ENCODE assay signal across 1 cellular context in the genomic region with DNA sequence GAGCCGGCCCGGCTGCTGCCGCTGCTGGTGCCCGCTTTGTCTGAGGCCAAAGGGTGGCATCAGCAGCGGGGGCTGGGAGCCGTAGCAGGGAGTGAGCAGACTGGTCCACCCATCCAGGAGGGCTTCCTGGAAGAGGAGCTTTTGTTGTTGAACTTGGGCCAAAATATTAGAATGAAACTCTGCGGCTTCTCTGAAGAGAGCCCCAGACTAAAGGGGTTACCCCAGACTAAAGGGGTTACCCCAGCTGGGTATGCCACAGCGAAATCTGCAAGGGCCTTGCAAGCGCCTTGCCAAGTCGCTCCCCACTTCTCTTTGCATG.
TF ChIP-seq lines count a peak whose summit lies in the region.

No MANE protein-coding gene starts in this region.

TF ChIP-seq in GM23338, 12 proteins besides CTCF, POLR2A, EP300 and RAD21 (continued from another document):
- TF ChIP-seq, protein P1, sequence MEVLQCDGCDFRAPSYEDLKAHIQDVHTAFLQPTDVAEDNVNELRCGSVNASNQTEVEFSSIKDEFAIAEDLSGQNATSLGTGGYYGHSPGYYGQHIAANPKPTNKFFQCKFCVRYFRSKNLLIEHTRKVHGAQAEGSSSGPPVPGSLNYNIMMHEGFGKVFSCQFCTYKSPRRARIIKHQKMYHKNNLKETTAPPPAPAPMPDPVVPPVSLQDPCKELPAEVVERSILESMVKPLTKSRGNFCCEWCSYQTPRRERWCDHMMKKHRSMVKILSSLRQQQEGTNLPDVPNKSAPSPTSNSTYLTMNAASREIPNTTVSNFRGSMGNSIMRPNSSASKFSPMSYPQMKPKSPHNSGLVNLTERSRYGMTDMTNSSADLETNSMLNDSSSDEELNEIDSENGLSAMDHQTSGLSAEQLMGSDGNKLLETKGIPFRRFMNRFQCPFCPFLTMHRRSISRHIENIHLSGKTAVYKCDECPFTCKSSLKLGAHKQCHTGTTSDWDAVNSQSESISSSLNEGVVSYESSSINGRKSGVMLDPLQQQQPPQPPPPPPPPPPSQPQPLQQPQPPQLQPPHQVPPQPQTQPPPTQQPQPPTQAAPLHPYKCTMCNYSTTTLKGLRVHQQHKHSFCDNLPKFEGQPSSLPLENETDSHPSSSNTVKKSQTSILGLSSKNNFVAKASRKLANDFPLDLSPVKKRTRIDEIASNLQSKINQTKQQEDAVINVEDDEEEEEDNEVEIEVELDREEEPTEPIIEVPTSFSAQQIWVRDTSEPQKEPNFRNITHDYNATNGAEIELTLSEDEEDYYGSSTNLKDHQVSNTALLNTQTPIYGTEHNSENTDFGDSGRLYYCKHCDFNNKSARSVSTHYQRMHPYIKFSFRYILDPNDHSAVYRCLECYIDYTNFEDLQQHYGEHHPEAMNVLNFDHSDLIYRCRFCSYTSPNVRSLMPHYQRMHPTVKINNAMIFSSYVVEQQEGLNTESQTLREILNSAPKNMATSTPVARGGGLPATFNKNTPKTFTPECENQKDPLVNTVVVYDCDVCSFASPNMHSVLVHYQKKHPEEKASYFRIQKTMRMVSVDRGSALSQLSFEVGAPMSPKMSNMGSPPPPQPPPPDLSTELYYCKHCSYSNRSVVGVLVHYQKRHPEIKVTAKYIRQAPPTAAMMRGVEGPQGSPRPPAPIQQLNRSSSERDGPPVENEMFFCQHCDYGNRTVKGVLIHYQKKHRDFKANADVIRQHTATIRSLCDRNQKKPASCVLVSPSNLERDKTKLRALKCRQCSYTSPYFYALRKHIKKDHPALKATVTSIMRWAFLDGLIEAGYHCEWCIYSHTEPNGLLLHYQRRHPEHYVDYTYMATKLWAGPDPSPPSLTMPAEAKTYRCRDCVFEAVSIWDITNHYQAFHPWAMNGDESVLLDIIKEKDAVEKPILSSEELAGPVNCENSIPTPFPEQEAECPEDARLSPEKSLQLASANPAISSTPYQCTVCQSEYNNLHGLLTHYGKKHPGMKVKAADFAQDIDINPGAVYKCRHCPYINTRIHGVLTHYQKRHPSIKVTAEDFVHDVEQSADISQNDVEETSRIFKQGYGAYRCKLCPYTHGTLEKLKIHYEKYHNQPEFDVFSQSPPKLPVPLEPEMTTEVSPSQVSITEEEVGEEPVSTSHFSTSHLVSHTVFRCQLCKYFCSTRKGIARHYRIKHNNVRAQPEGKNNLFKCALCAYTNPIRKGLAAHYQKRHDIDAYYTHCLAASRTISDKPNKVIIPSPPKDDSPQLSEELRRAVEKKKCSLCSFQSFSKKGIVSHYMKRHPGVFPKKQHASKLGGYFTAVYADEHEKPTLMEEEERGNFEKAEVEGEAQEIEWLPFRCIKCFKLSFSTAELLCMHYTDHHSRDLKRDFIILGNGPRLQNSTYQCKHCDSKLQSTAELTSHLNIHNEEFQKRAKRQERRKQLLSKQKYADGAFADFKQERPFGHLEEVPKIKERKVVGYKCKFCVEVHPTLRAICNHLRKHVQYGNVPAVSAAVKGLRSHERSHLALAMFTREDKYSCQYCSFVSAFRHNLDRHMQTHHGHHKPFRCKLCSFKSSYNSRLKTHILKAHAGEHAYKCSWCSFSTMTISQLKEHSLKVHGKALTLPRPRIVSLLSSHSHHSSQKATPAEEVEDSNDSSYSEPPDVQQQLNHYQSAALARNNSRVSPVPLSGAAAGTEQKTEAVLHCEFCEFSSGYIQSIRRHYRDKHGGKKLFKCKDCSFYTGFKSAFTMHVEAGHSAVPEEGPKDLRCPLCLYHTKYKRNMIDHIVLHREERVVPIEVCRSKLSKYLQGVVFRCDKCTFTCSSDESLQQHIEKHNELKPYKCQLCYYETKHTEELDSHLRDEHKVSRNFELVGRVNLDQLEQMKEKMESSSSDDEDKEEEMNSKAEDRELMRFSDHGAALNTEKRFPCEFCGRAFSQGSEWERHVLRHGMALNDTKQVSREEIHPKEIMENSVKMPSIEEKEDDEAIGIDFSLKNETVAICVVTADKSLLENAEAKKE (CRISPR knock-in tag; IDR thresholded peaks at IDR 0.05), result no peak; the same call in 1 of the 2 replicates
- no peak for TF ChIP-seq REST (IDR thresholded peaks at IDR 0.05; ENCODE audit: unreplicated experiment)
- TF ChIP-seq, protein P2, sequence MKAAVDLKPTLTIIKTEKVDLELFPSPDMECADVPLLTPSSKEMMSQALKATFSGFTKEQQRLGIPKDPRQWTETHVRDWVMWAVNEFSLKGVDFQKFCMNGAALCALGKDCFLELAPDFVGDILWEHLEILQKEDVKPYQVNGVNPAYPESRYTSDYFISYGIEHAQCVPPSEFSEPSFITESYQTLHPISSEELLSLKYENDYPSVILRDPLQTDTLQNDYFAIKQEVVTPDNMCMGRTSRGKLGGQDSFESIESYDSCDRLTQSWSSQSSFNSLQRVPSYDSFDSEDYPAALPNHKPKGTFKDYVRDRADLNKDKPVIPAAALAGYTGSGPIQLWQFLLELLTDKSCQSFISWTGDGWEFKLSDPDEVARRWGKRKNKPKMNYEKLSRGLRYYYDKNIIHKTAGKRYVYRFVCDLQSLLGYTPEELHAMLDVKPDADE (IDR thresholded peaks at IDR 0.05), result no peak
- no peak for TF ChIP-seq ZNF114 (CRISPR knock-in tag; IDR thresholded peaks at IDR 0.05)
- no peak for TF ChIP-seq EZH2 (IDR thresholded peaks at IDR 0.05; ENCODE audit: low read depth, unreplicated experiment)
- no peak for TF ChIP-seq STAT1 (IDR thresholded peaks at IDR 0.05; ENCODE audit: unreplicated experiment)
- TF ChIP-seq JUNB (IDR thresholded peaks at IDR 0.05; ENCODE audit: unreplicated experiment), result no peak
